In genomic region chrX:132022115-132022862, GRCh38 we compare ENCODE assay signal across 8 cellular contexts. TPM values are rescaled to one million over a fixed set of nuclear protein-coding genes. Genes with fewer than 3 reads are reported as not detected.
DNase-seq lines count a peak whose midpoint lies in the region; ATAC-seq and TF ChIP-seq lines count a peak whose summit lies in the region.

No MANE protein-coding gene starts in this region.

- H3K27me3 ChIP-seq in HL-60 (ENCODE audit: insufficient read depth, poor library complexity, severe bottlenecking) (no peaks in the 10 kb centered on the region), left ventricle myocardium inferior (ENCODE audit: low read depth) (peaks cover 10% of the 10 kb centered on the region)

- H3K9me3 ChIP-seq in left ventricle myocardium inferior (replicated peaks), result no peaks in the 10 kb centered on the region

- peaks cover 1% of the 10 kb centered on the region for H3K4me1 Mint-ChIP-seq in activated T-helper 17 cell treated with anti-CD3 and anti-CD28 coated beads, Interleukin-2, amount 50 U/mL, for 72 hours
- H3K4me1 Mint-ChIP-seq in stimulated activated effector memory CD8-positive, alpha-beta T cell treated with anti-CD3 and anti-CD28 coated beads, Interleukin-12 subunit alpha, Interleukin-12 subunit beta, amount 100 ng/mL, for 72 hours, result peaks cover 16% of the 10 kb centered on the region

- H3K4me3 Mint-ChIP-seq in activated T-helper 17 cell treated with anti-CD3 and anti-CD28 coated beads, Interleukin-2, amount 50 U/mL, for 72 hours, result peak overlapping the region; percentile 85
- H3K4me3 Mint-ChIP-seq in stimulated activated effector memory CD8-positive, alpha-beta T cell treated with anti-CD3 and anti-CD28 coated beads, Interleukin-12 subunit alpha, Interleukin-12 subunit beta, amount 100 ng/mL, for 72 hours, result peak overlapping the region; percentile 82

- ATAC-seq in activated T-helper 17 cell treated with anti-CD3 and anti-CD28 coated beads, Interleukin-2, amount 50 U/mL, for 72 hours (replicated peaks), result no peak
- ATAC-seq in stimulated activated effector memory CD8-positive, alpha-beta T cell treated with anti-CD3 and anti-CD28 coated beads, Interleukin-12 subunit alpha, Interleukin-12 subunit beta, amount 100 ng/mL, for 72 hours, result no peak
- ATAC-seq in GM21526 (IDR thresholded peaks at IDR 0.05; ENCODE audit: low FRiP score, unreplicated experiment), result no peak

- DNase-seq in stimulated activated CD4-positive, alpha-beta T cell treated with anti-CD3 and anti-CD28 coated beads, Interleukin-2, amount 100 ng/mL, for 24 hours, result peak; percentile 8 to 17
- no peak for DNase-seq in stimulated activated CD4-positive, alpha-beta T cell treated with anti-CD3 and anti-CD28 coated beads, Interleukin-4, amount 100 ng/mL, for 1 hour
- peak in 1 of 2 experiments; percentile 23 for DNase-seq in HL-60 (ENCODE audit: low read depth in 1 of 2, low spot score in 1 of 2)
- DNase-seq in left ventricle myocardium inferior, result no peak
- peak in 1 of 2 donors; percentile 50 for DNase-seq in stimulated activated effector memory CD8-positive, alpha-beta T cell treated with anti-CD3 and anti-CD28 coated beads, Interleukin-12 subunit alpha, Interleukin-12 subunit beta, amount 100 ng/mL, for 72 hours (ENCODE audit: low spot score in 2 of 2)
- DNase-seq in anterior cingulate cortex (lab: John Stamatoyannopoulos, UW), result no peak

- H3K4me3 ChIP-seq in HL-60 (replicated peaks; ENCODE audit: insufficient read depth, low read length), result peak overlapping the region; percentile 78
- peak overlapping the region; percentile 68 for H3K4me3 ChIP-seq in left ventricle myocardium inferior

- H3K27ac ChIP-seq in HL-60 (replicated peaks) (peak overlapping the region; percentile 88), left ventricle myocardium inferior (replicated peaks) (no peak overlapping the region)

- TF ChIP-seq CTCF in HL-60 (IDR thresholded peaks at IDR 0.05; ENCODE audit: insufficient read depth, low read length), result no peak
- no peak for TF ChIP-seq CTCF in left ventricle myocardium inferior (IDR thresholded peaks at IDR 0.05; ENCODE audit: borderline replicate concordance)

- peaks cover 11% of the 10 kb centered on the region for H3K4me1 ChIP-seq in left ventricle myocardium inferior

- intact Hi-C loops in left ventricle myocardium inferior (cut with micrococcal nuclease), result no loop called here

- no peaks in the 10 kb centered on the region for H3K36me3 ChIP-seq in left ventricle myocardium inferior

- H3K36me3 Mint-ChIP-seq in activated T-helper 17 cell treated with anti-CD3 and anti-CD28 coated beads, Interleukin-2, amount 50 U/mL, for 72 hours (ENCODE audit: low read depth), result peaks cover 2% of the 10 kb centered on the region
- peaks cover 5% of the 10 kb centered on the region for H3K36me3 Mint-ChIP-seq in stimulated activated effector memory CD8-positive, alpha-beta T cell treated with anti-CD3 and anti-CD28 coated beads, Interleukin-12 subunit alpha, Interleukin-12 subunit beta, amount 100 ng/mL, for 72 hours

- H3K9me3 Mint-ChIP-seq in activated T-helper 17 cell treated with anti-CD3 and anti-CD28 coated beads, Interleukin-2, amount 50 U/mL, for 72 hours, result no peaks in the 10 kb centered on the region
- H3K9me3 Mint-ChIP-seq in stimulated activated effector memory CD8-positive, alpha-beta T cell treated with anti-CD3 and anti-CD28 coated beads, Interleukin-12 subunit alpha, Interleukin-12 subunit beta, amount 100 ng/mL, for 72 hours, result no peaks in the 10 kb centered on the region

- H3K27ac Mint-ChIP-seq in activated T-helper 17 cell treated with anti-CD3 and anti-CD28 coated beads, Interleukin-2, amount 50 U/mL, for 72 hours, result peak overlapping the region; percentile 89
- H3K27ac Mint-ChIP-seq in stimulated activated effector memory CD8-positive, alpha-beta T cell treated with anti-CD3 and anti-CD28 coated beads, Interleukin-12 subunit alpha, Interleukin-12 subunit beta, amount 100 ng/mL, for 72 hours, result peak overlapping the region; percentile 92

- H3K27me3 Mint-ChIP-seq in activated T-helper 17 cell treated with anti-CD3 and anti-CD28 coated beads, Interleukin-2, amount 50 U/mL, for 72 hours, result no peaks in the 10 kb centered on the region

RNA-seq across cellular contexts. Expression of gene STK26, which starts 0.8 kb away (rescaled TPM):
- 10 to 100 TPM; 43.1 to 43.4 TPM for total RNA-seq in activated T-helper 17 cell treated with anti-CD3 and anti-CD28 coated beads, Interleukin-2, amount 50 U/mL, for 72 hours
- total RNA-seq in left ventricle myocardium inferior, result 0.80 TPM

Comparison
In these comparisons a context has a peak if more than half of its experiments do, and no peak if none do; other contexts are left out.
1. DNase-seq: peak in stimulated activated CD4-positive, alpha-beta T cell treated with anti-CD3 and anti-CD28 coated beads, Interleukin-2, amount 100 ng/mL, for 24 hours (2 of 2); none in stimulated activated CD4-positive, alpha-beta T cell treated with anti-CD3 and anti-CD28 coated beads, Interleukin-4, amount 100 ng/mL, for 1 hour (single experiment), left ventricle myocardium inferior (single experiment) and anterior cingulate cortex (0 of 58).
2. RNA of gene STK26, which starts 0.8 kb away (total RNA-seq): 43.1 to 43.4 TPM in activated T-helper 17 cell treated with anti-CD3 and anti-CD28 coated beads, Interleukin-2, amount 50 U/mL, for 72 hours; 0.80 TPM in left ventricle myocardium inferior (single experiment); every median in the first group is over 10 times any median in the second.